ENCODE assay signal across 19 cellular contexts in genomic region chr11:93072236-93072635, GRCh38.
DNase-seq lines count a peak whose midpoint lies in the region; ATAC-seq and TF ChIP-seq lines count a peak whose summit lies in the region.
"Had no signal": no experiment of that assay in that cellular context is flagged by ENCODE, and none has a peak within 500 bp of the region (broad histone marks: within the 10 kb centered on the region; RNA-seq: fewer than 3 reads in every experiment).

No MANE protein-coding gene starts in this region.

- H3K4ac ChIP-seq in mesendoderm (ENCODE audit: low read depth, low read length) (peak overlapping the region; percentile 19), neuronal stem cell (ENCODE audit: low read length) (no peak overlapping the region)

- H3K9me2 ChIP-seq in GM23338 (ENCODE audit: insufficient read depth): no peaks in the 10 kb centered on the region

- H3K9me3 ChIP-seq in HUES64 (ENCODE audit: insufficient read depth, low read depth, low read length) (no peaks in the 10 kb centered on the region), neuronal stem cell (replicated peaks in 1 of 2; ENCODE audit: control insufficient read depth in 2 of 2, insufficient read depth in 1 of 2, low read depth in 1 of 2, low read length in 2 of 2) (peaks cover 0 to 5% of the 10 kb centered on the region in 2 donors)

- no peak overlapping the region for H4K91ac ChIP-seq in neuronal stem cell (ENCODE audit: low read depth, low read length, poor library complexity)

- peak overlapping the region; percentile 84 for H3K18ac ChIP-seq in mesendoderm (ENCODE audit: low read length)
- H3K18ac ChIP-seq in neuronal stem cell (ENCODE audit: low read length): no peak overlapping the region

- intact Hi-C loops in sciatic nerve (cut with DNase I): no loop called here

- no peaks in the 10 kb centered on the region for H3K36me3 ChIP-seq in GM23338 (ENCODE audit: insufficient read depth)
- H3K36me3 ChIP-seq in HUES64 (ENCODE audit: insufficient read depth, low read length): no peaks in the 10 kb centered on the region
- H3K36me3 ChIP-seq in mesendoderm (ENCODE audit: control insufficient read depth, insufficient read depth, low read length): no peaks in the 10 kb centered on the region
- H3K36me3 ChIP-seq in neuronal stem cell (replicated peaks in 1 of 2; ENCODE audit: control insufficient read depth in 2 of 2, insufficient read depth in 2 of 2, low read length in 2 of 2): no peaks in the 10 kb centered on the region

- H4K5ac ChIP-seq in mesendoderm (ENCODE audit: low read length): no peak overlapping the region

- H3K4me2 ChIP-seq in GM23338 (peak overlapping the region; percentile 36), mesendoderm (ENCODE audit: low read length) (no peak overlapping the region), neuronal stem cell (ENCODE audit: insufficient read depth, low read length, poor library complexity, severe bottlenecking) (no peak overlapping the region)

- H3K9me3 Mint-ChIP-seq in GM23338: peaks cover 17% of the 10 kb centered on the region

- no peaks in the 10 kb centered on the region for H3K27me3 Mint-ChIP-seq in GM23338 (ENCODE audit: insufficient read depth, low read depth, poor library complexity)

- peaks cover 22% of the 10 kb centered on the region for H3K36me3 Mint-ChIP-seq in GM23338 (ENCODE audit: low read depth)
- H3K36me3 Mint-ChIP-seq: CD8-positive, alpha-beta memory T cell had no signal

- H3K79me1 ChIP-seq in mesendoderm (ENCODE audit: low read length) (no peaks in the 10 kb centered on the region), neuronal stem cell (ENCODE audit: low read depth, low read length) (no peaks in the 10 kb centered on the region)

- H3K4me1 Mint-ChIP-seq in GM23338: peaks cover 41% of the 10 kb centered on the region
- H3K4me1 Mint-ChIP-seq: CD8-positive, alpha-beta memory T cell had no signal

- peak overlapping the region; percentile 96 for H3K27ac Mint-ChIP-seq in GM23338

- H3K23ac ChIP-seq in mesendoderm (ENCODE audit: low read length) (no peak overlapping the region), neuronal stem cell (ENCODE audit: low read depth, low read length, poor library complexity) (no peak overlapping the region)

- peak overlapping the region; percentile 67 for H2BK5ac ChIP-seq in mesendoderm (ENCODE audit: low read length)
- H2BK5ac ChIP-seq in neuronal stem cell (ENCODE audit: low read length): no peak overlapping the region

- H3K27me3 ChIP-seq in GM23338 (ENCODE audit: insufficient read depth) (no peaks in the 10 kb centered on the region), HUES64 (ENCODE audit: insufficient read depth, low read length) (no peaks in the 10 kb centered on the region), mesendoderm (ENCODE audit: insufficient read depth, low read length, poor library complexity) (no peaks in the 10 kb centered on the region), neuronal stem cell (ENCODE audit: control insufficient read depth in 3 of 3, insufficient read depth in 3 of 3, low read depth in 1 of 3, low read length in 3 of 3) (no peaks in the 10 kb centered on the region)

- peak overlapping the region; percentile 2 for H3K56ac ChIP-seq in mesendoderm (ENCODE audit: low read length)

- no peak overlapping the region for H2BK15ac ChIP-seq in mesendoderm (replicated peaks; ENCODE audit: low read depth)
- H2BK15ac ChIP-seq in neuronal stem cell (ENCODE audit: low read length): no peak overlapping the region

- H2BK12ac ChIP-seq in neuronal stem cell (ENCODE audit: low read length): no peak overlapping the region

- ATAC-seq in GM23338 (peak; percentile 81), sciatic nerve (no peak)
- ATAC-seq: PC-3 had no signal

- no peaks in the 10 kb centered on the region for H4K20me1 ChIP-seq in GM23338 (replicated peaks; ENCODE audit: insufficient read depth)

- peaks cover 13% of the 10 kb centered on the region for H3F3A ChIP-seq in GM23338 (replicated peaks; ENCODE audit: low read depth)

- peak overlapping the region; percentile 76 for H4K8ac ChIP-seq in mesendoderm (ENCODE audit: low read depth, low read length)
- no peak overlapping the region for H4K8ac ChIP-seq in neuronal stem cell (ENCODE audit: low read depth, low read length)

- H3K4me1 ChIP-seq in GM23338 (ENCODE audit: insufficient read depth) (peaks cover 43% of the 10 kb centered on the region), HUES64 (ENCODE audit: insufficient read depth, low read length) (peaks cover 39% of the 10 kb centered on the region), mesendoderm (ENCODE audit: control insufficient read depth, low read depth, low read length) (peaks cover 13% of the 10 kb centered on the region), neuronal stem cell (ENCODE audit: control insufficient read depth in 2 of 2, insufficient read depth in 1 of 2, low read depth in 1 of 2, low read length in 2 of 2) (peaks cover 3 to 7% of the 10 kb centered on the region in 2 donors)

- 14% methylated on average over 1 of the region's 1 CpG for WGBS in HUES64
- WGBS in mesendoderm (ENCODE audit: extremely low coverage, insufficient coverage, low lambda C conversion rate): no CpG with 5 or more reads among the region's 1 CpG
- no CpG with 5 or more reads among the region's 1 CpG for WGBS in neuronal stem cell (ENCODE audit: extremely low coverage in 2 of 2, insufficient read length in 2 of 2, insufficient replicate concordance in 1 of 2), 2 donors

- H2AFZ ChIP-seq in GM23338 (no peak overlapping the region), neuronal stem cell (ENCODE audit: low read length) (no peak overlapping the region)

- H3K4me3 Mint-ChIP-seq in GM23338: peak overlapping the region; percentile 10; the same call in 1 of the 3 replicates
- H3K4me3 Mint-ChIP-seq: CD8-positive, alpha-beta memory T cell had no signal

- DNase-seq in GM23338 (ENCODE audit: low spot score) (peak; percentile 71), iPS DF 19.7 (ENCODE audit: low read depth, low spot score) (peak; percentile 40), mesendoderm (no peak), sciatic nerve (ENCODE audit: low spot score) (no peak), NCI-H187 treated with DMSO at 0.1 percent for 48 hours (lab: John Stamatoyannopoulos, UW) (no peak), neuronal stem cell (ENCODE audit: low spot score) (no peak), GM19238 (ENCODE audit: insufficient read length, low spot score) (no peak)
- DNase-seq: Calu3; CD8-positive, alpha-beta memory T cell; EL; KBM-7; MM.1S; NCI-H1048; NCI-H1417 treated with DMSO at 0.1 percent for 48 hours; NCI-H1930; Right ventricle myocardium superior had no signal

- H3K4me3 ChIP-seq in GM23338: peak overlapping the region; percentile 30; the same call in 1 of the 2 replicates
- H3K4me3 ChIP-seq in HUES64 (ENCODE audit: low read length): peak overlapping the region; percentile 11; the same call in 1 of the 2 replicates
- no peak overlapping the region for H3K4me3 ChIP-seq in mesendoderm (ENCODE audit: low read length)
- no peak overlapping the region for H3K4me3 ChIP-seq in neuronal stem cell (ENCODE audit: low read length in 2 of 2)

- H2BK120ac ChIP-seq in mesendoderm (ENCODE audit: low read depth, low read length): peak overlapping the region; percentile 61
- H2BK120ac ChIP-seq in neuronal stem cell (ENCODE audit: low read depth, low read length): no peak overlapping the region

- no peak for TF ChIP-seq CTCF in GM23338 (conservative IDR thresholded peaks at IDR 0.05; ENCODE audit: low read depth in 2 of 2)

- no peak overlapping the region for H3K14ac ChIP-seq in neuronal stem cell (ENCODE audit: low read length)

- H3K79me2 ChIP-seq in GM23338 (replicated peaks; ENCODE audit: insufficient read depth) (no peaks in the 10 kb centered on the region), mesendoderm (ENCODE audit: control insufficient read depth, insufficient read depth, low read length) (no peaks in the 10 kb centered on the region)

- peak overlapping the region; percentile 93 for H3K27ac ChIP-seq in GM23338 (ENCODE audit: low read depth)
- H3K27ac ChIP-seq in HUES64 (ENCODE audit: low read depth, low read length): peak overlapping the region; percentile 97
- H3K27ac ChIP-seq in mesendoderm (ENCODE audit: low read depth, low read length): peak overlapping the region; percentile 84
- H3K27ac ChIP-seq in neuronal stem cell (replicated peaks; ENCODE audit: low read length): no peak overlapping the region
- H3K27ac ChIP-seq: C4-2B had no signal

- peak overlapping the region; percentile 41; the same call in 1 of the 2 replicates for H3K9ac ChIP-seq in HUES64 (ENCODE audit: low read depth, low read length)
- peak overlapping the region; percentile 34 for H3K9ac ChIP-seq in mesendoderm (ENCODE audit: low read length)
- no peak overlapping the region for H3K9ac ChIP-seq in neuronal stem cell (ENCODE audit: low read depth, low read length, poor library complexity)

- peak overlapping the region; percentile 60 for H2AK5ac ChIP-seq in mesendoderm (ENCODE audit: low read length)
- no peak overlapping the region for H2AK5ac ChIP-seq in neuronal stem cell (ENCODE audit: low read depth, low read length)

TF ChIP-seq in GM23338, 12 proteins besides CTCF, POLR2A, EP300 and RAD21:
- TF ChIP-seq NANOG (IDR thresholded peaks at IDR 0.05; ENCODE audit: borderline replicate concordance) (peak; percentile 92), ZNF331 (CRISPR knock-in tag; IDR thresholded peaks at IDR 0.05; ENCODE audit: low read depth) (no peak)

Comparison
In these comparisons a context has a peak if more than half of its experiments do, and no peak if none do; other contexts are left out.
1. DNase-seq: peak in GM23338 (single experiment) and iPS DF 19.7 (single experiment); none in mesendoderm (single experiment), sciatic nerve (single experiment), NCI-H187 treated with DMSO at 0.1 percent for 48 hours (single experiment), neuronal stem cell (single experiment) and GM19238 (single experiment).
2. H3K4me3 ChIP-seq: peak in GM23338 (single experiment) and HUES64 (single experiment); none in mesendoderm (single experiment) and neuronal stem cell (0 of 2).